22 cellular contexts compared by ENCODE assay signal in genomic region chr16:4972938-4973587, GRCh38. TPM values are rescaled to one million over a fixed set of nuclear protein-coding genes. Genes with fewer than 3 reads are reported as not detected.
DNase-seq lines count a peak whose midpoint lies in the region; ATAC-seq, FAIRE-seq and TF ChIP-seq lines count a peak whose summit lies in the region.
"Had no signal": no experiment of that assay in that cellular context is flagged by ENCODE, and none has a peak within 500 bp of the region (broad histone marks: within the 10 kb centered on the region; RNA-seq: fewer than 3 reads in every experiment).

No MANE protein-coding gene starts in this region.

- H3K79me2 ChIP-seq in K562 (ENCODE audit: control insufficient read depth, insufficient read depth, low read length), result no peaks in the 10 kb centered on the region

- 0% methylated on average over 7 of the region's 8 CpGs for WGBS in K562 (ENCODE audit: insufficient coverage, low coverage, missing lambda C conversion rate)

- POLR2A ChIA-PET in K562 (lab: Yijun Ruan, JAX), result no interaction called here

- CTCF ChIA-PET in K562 (lab: Yijun Ruan, JAX; ENCODE audit: low intra/inter-chr PET ratio), result no interaction called here

- H3K27ac Mint-ChIP-seq in natural killer cell treated with Interleukin-12 subunit alpha and Interleukin-12 subunit beta and Interleukin-15 and Interleukin-18, amount 100 ng/mL, for 72 hours, result no peak overlapping the region
- no peak overlapping the region for H3K27ac Mint-ChIP-seq in natural killer cell

- H3K4me1 Mint-ChIP-seq in natural killer cell treated with Interleukin-12 subunit alpha and Interleukin-12 subunit beta and Interleukin-15 and Interleukin-18, amount 100 ng/mL, for 72 hours (ENCODE audit: low read depth in 2 of 2), result peaks cover 6 to 16% of the 10 kb centered on the region in 2 donors
- no peaks in the 10 kb centered on the region for H3K4me1 Mint-ChIP-seq in natural killer cell

- H3K4me3 Mint-ChIP-seq in natural killer cell treated with Interleukin-12 subunit alpha and Interleukin-12 subunit beta and Interleukin-15 and Interleukin-18, amount 100 ng/mL, for 72 hours, result peak overlapping the region; percentile 28
- no peak overlapping the region for H3K4me3 Mint-ChIP-seq in natural killer cell

- DNase-seq in natural killer cell treated with Interleukin-12 subunit alpha and Interleukin-12 subunit beta and Interleukin-15 and Interleukin-18, amount 100 ng/mL, for 72 hours (ENCODE audit: low spot score), result no peak
- no peak for DNase-seq in natural killer cell
- DNase-seq in K562 (ENCODE audit: extremely low read depth in 1 of 4, low spot score in 3 of 4), result no peak
- peak; percentile 69 for DNase-seq in middle frontal gyrus (ENCODE audit: extremely low spot score, low spot score)
- DNase-seq in DMS153 (lab: John Stamatoyannopoulos, UW), result no peak
- DNase-seq: activated CD4-positive, alpha-beta T cell treated with anti-CD3 and anti-CD28 coated beads for 48 hours; dermis blood vessel endothelial cell; GF-D8; heart left ventricle; Karpas-422; mucosa of descending colon; NCI-H446; pancreas; stimulated activated naive CD4-positive, alpha-beta T cell treated with Interleukin-2 at 50 U/mL for 16 hours; T-helper 9 cell had no signal

- H3K4me3 ChIP-seq in K562, result no peak overlapping the region
- H3K4me3 ChIP-seq: heart left ventricle, mucosa of descending colon, pancreas, smooth muscle cell had no signal

- H3K4me1 ChIP-seq in K562 (replicated peaks in 1 of 2; ENCODE audit: control insufficient read depth in 2 of 2, insufficient read depth in 2 of 2, low read length in 2 of 2), result no peaks in the 10 kb centered on the region

- TF ChIP-seq CTCF in natural killer cell (IDR thresholded peaks at IDR 0.05), result no peak
- TF ChIP-seq CTCF in K562 (IDR thresholded peaks at IDR 0.05 in 2 of 3, conservative IDR thresholded peaks at IDR 0.05 in 1 of 3; ENCODE audit: insufficient read depth in 2 of 3, low read depth in 1 of 3, low read length in 3 of 3), result no peak

- peaks cover 6 to 14% of the 10 kb centered on the region in 2 donors for H3K27me3 Mint-ChIP-seq in natural killer cell treated with Interleukin-12 subunit alpha and Interleukin-12 subunit beta and Interleukin-15 and Interleukin-18, amount 100 ng/mL, for 72 hours
- peaks cover 7 to 10% of the 10 kb centered on the region in 2 donors for H3K27me3 Mint-ChIP-seq in natural killer cell (ENCODE audit: low read depth in 2 of 2)

- H2AFZ ChIP-seq in K562 (ENCODE audit: low read depth, low read length), result no peak overlapping the region

- H3K36me3 ChIP-seq in K562 (ENCODE audit: control insufficient read depth, insufficient read depth, low read length), result no peaks in the 10 kb centered on the region
- H3K36me3 ChIP-seq: heart left ventricle, pancreas had no signal

- no peak for TF ChIP-seq EP300 in K562 (IDR thresholded peaks at IDR 0.05; ENCODE audit: low read length)

- H3K4me2 ChIP-seq in K562 (ENCODE audit: insufficient read depth, low read length), result no peak overlapping the region
- H3K4me2 ChIP-seq: smooth muscle cell had no signal

- no peaks in the 10 kb centered on the region for H4K20me1 ChIP-seq in K562 (replicated peaks; ENCODE audit: control insufficient read depth, insufficient read depth, low read length)

- TF ChIP-seq RAD21 in K562 (CRISPR knock-in tag; conservative IDR thresholded peaks at IDR 0.05 in 1 of 2, IDR thresholded peaks at IDR 0.05 in 1 of 2), result no peak

- ATAC-seq in natural killer cell treated with Interleukin-12 subunit alpha and Interleukin-12 subunit beta and Interleukin-15 and Interleukin-18, amount 100 ng/mL, for 72 hours, result peak; percentile 43 to 79
- ATAC-seq in natural killer cell, result no peak
- ATAC-seq in K562, result no peak
- no peak for ATAC-seq in GM21390 (IDR thresholded peaks at IDR 0.05; ENCODE audit: unreplicated experiment)
- no peak for ATAC-seq in HG03135 (IDR thresholded peaks at IDR 0.05; ENCODE audit: unreplicated experiment)
- ATAC-seq in GM21717 (IDR thresholded peaks at IDR 0.05; ENCODE audit: unreplicated experiment), result no peak
- ATAC-seq: esophagus mucosa, heart left ventricle, mucosa of descending colon, pancreas had no signal

- in situ Hi-C loops in K562 (cut with MboI), result no loop called here

- no peaks in the 10 kb centered on the region for H3K9me3 Mint-ChIP-seq in natural killer cell treated with Interleukin-12 subunit alpha and Interleukin-12 subunit beta and Interleukin-15 and Interleukin-18, amount 100 ng/mL, for 72 hours
- H3K9me3 Mint-ChIP-seq in natural killer cell, result no peaks in the 10 kb centered on the region

- FAIRE-seq in K562 (lab: Jason Lieb, UNC), result no peak
- FAIRE-seq: D721Med, pancreas had no signal

- no peak overlapping the region for H3K27ac ChIP-seq in K562 (ENCODE audit: extremely low read depth, low read depth, low read length)
- H3K27ac ChIP-seq: heart left ventricle, pancreas had no signal

- H3K36me3 Mint-ChIP-seq in natural killer cell treated with Interleukin-12 subunit alpha and Interleukin-12 subunit beta and Interleukin-15 and Interleukin-18, amount 100 ng/mL, for 72 hours, result no peaks in the 10 kb centered on the region
- H3K36me3 Mint-ChIP-seq in natural killer cell, result no peaks in the 10 kb centered on the region

- H3K27me3 ChIP-seq in K562 (ENCODE audit: control insufficient read depth in 2 of 2, insufficient read depth in 2 of 2, low read length in 2 of 2), result peaks cover 20 to 42% of the 10 kb centered on the region in 2 experiments; a peak in 4 of 5 replicates
- H3K27me3 ChIP-seq: pancreas had no signal

- H3K9me3 ChIP-seq in K562 (replicated peaks; ENCODE audit: control insufficient read depth, insufficient read depth, low read depth, low read length), result no peaks in the 10 kb centered on the region
- H3K9me3 ChIP-seq: pancreas had no signal

- no peak overlapping the region for H3K9ac ChIP-seq in K562 (ENCODE audit: insufficient read depth in 1 of 2, low read depth in 2 of 2, low read length in 2 of 2)

- no TSS peak for BruUV-seq in K562 (replicated peaks; lab: Mats Ljungman, UMichigan)

- H3K9me1 ChIP-seq in K562 (ENCODE audit: control insufficient read depth, insufficient read depth, low read length), result no peaks in the 10 kb centered on the region

- no peak for TF ChIP-seq POLR2A in K562 (conservative IDR thresholded peaks at IDR 0.05)

- intact Hi-C loops in natural killer cell (cut with micrococcal nuclease), result no loop called here
- intact Hi-C loops in K562 (cut with micrococcal nuclease), result no loop called here

TF ChIP-seq in K562, 482 proteins besides CTCF, POLR2A, EP300 and RAD21 (continues in another document):
- TF ChIP-seq MAZ (CRISPR knock-in tag; conservative IDR thresholded peaks at IDR 0.05 in 1 of 2, IDR thresholded peaks at IDR 0.05 in 1 of 2), result no peak
- TF ChIP-seq MAFF (IDR thresholded peaks at IDR 0.05; ENCODE audit: low read length), result peak; percentile 2; the same call in 1 of the 2 replicates
- TF ChIP-seq WHSC1 (IDR thresholded peaks at IDR 0.05; ENCODE audit: low read length), result no peak
- no peak for TF ChIP-seq ZNF217 (CRISPR knock-in tag; IDR thresholded peaks at IDR 0.05)
- no peak for TF ChIP-seq ARID1B (IDR thresholded peaks at IDR 0.05)
- TF ChIP-seq ZNF124 (CRISPR knock-in tag; IDR thresholded peaks at IDR 0.05), result no peak

RNA-seq across cellular contexts. Expression of gene SEC14L5, which starts 14.9 kb away (rescaled TPM):
- not detected for total RNA-seq in natural killer cell treated with Interleukin-12 subunit alpha and Interleukin-12 subunit beta and Interleukin-15 and Interleukin-18, amount 100 ng/mL, for 72 hours
- 1 to 10 TPM in 1 of 3 donors, under 1 TPM in 2; 0.27 to 1.1 (median 0.93) TPM for total RNA-seq in natural killer cell
- total RNA-seq in K562 (2011; cell fraction: chromatin; rRNA removed; ENCODE audit: low replicate concordance), result 0.44 TPM in 1 of 2 replicates, not detected in the other
- not detected in 2 replicates for total RNA-seq in K562 (2011; cell fraction: nucleolus; rRNA removed)
- total RNA-seq in K562 (2011; cell fraction: nucleoplasm; rRNA removed), result 0.22 TPM in 1 of 2 replicates, not detected in the other
- total RNA-seq in K562 (2014; rRNA removed), result not detected in 2 replicates
- not detected in 2 replicates for total RNA-seq in K562 (2014; rRNA removed; fragmentation: Illumina TruSeq; extraction: Trizol)
- not detected in 2 replicates for total RNA-seq in K562 (2015; rRNA removed; fragmentation: Illumina TruSeq; extraction: Trizol)
- 0.22 TPM in 1 of 2 replicates, not detected in the other for total RNA-seq in K562 (2021)
- not detected in 2 replicates for polyA plus RNA-seq in K562 (2011; rRNA removed)
- polyA plus RNA-seq in K562 (2011; cell fraction: cytosol; rRNA removed), result 0.01 and 0.15 TPM in 2 replicates
- polyA plus RNA-seq in K562 (2011; cell fraction: nucleus; rRNA removed), result 0.01 TPM in 2 replicates
- polyA plus RNA-seq in K562 (2012), result not detected in 2 replicates
- not detected in 2 replicates for polyA plus RNA-seq in K562 (2014; fragmentation: Illumina TruSeq; extraction: Trizol)
- polyA plus RNA-seq in K562 (2014; fragmentation: Nextera tagmentation; extraction: Ambion mirVana), result not detected
- polyA plus RNA-seq in K562 (2014; rRNA removed), result 0.11 TPM in 1 of 2 replicates, not detected in the other
- polyA minus RNA-seq in K562 (2011; rRNA and poly(A)+ RNA removed), result not detected in 2 replicates
- not detected in 2 replicates for polyA minus RNA-seq in K562 (2011; cell fraction: cytosol; rRNA and poly(A)+ RNA removed)
- polyA minus RNA-seq in K562 (2011; cell fraction: nucleus; rRNA and poly(A)+ RNA removed), result not detected in 2 replicates
- total RNA-seq: dermis blood vessel endothelial cell, kidney epithelial cell, smooth muscle cell had no signal
- polyA plus RNA-seq: smooth muscle cell had no signal

RNA-seq across cellular contexts. Expression of gene PPL, which starts 36.1 kb away (rescaled TPM):
- total RNA-seq in natural killer cell treated with Interleukin-12 subunit alpha and Interleukin-12 subunit beta and Interleukin-15 and Interleukin-18, amount 100 ng/mL, for 72 hours, result not detected
- total RNA-seq in natural killer cell (not detected), K562 (2014; rRNA removed) (0.09 and 0.16 TPM in 2 replicates), K562 (2014; rRNA removed; fragmentation: Illumina TruSeq; extraction: Trizol) (0.03 TPM in 1 of 2 replicates, not detected in the other), K562 (2015; rRNA removed; fragmentation: Illumina TruSeq; extraction: Trizol) (0.04 TPM in 1 of 2 replicates, not detected in the other), K562 (2021) (0.07 and 0.13 TPM in 2 replicates)
- total RNA-seq in K562 (2011; cell fraction: chromatin; rRNA removed; ENCODE audit: low replicate concordance), result 0.07 and 0.19 TPM in 2 replicates
- 0.17 and 0.53 TPM in 2 replicates for total RNA-seq in K562 (2011; cell fraction: nucleolus; rRNA removed)
- total RNA-seq in K562 (2011; cell fraction: nucleoplasm; rRNA removed), result 0.44 TPM in 1 of 2 replicates, not detected in the other
- polyA plus RNA-seq in K562 (2011; rRNA removed) (0.05 and 0.07 TPM in 2 replicates), K562 (2014; fragmentation: Illumina TruSeq; extraction: Trizol) (0.03 and 0.10 TPM in 2 replicates), K562 (2014; fragmentation: Nextera tagmentation; extraction: Ambion mirVana) (under 1 TPM in 1 of 2 experiments, not detected in 1; 0.15 TPM), K562 (2014; rRNA removed) (0.01 and 0.03 TPM in 2 replicates)
- polyA plus RNA-seq in K562 (2011; cell fraction: cytosol; rRNA removed), result 0.04 TPM in 2 replicates
- 0.11 and 0.33 TPM in 2 replicates for polyA plus RNA-seq in K562 (2011; cell fraction: nucleus; rRNA removed)
- 0.13 and 0.22 TPM in 2 replicates for polyA plus RNA-seq in K562 (2012)
- polyA minus RNA-seq in K562 (2011; rRNA and poly(A)+ RNA removed), result 0.11 and 0.39 TPM in 2 replicates
- polyA minus RNA-seq in K562 (2011; cell fraction: cytosol; rRNA and poly(A)+ RNA removed), result 0.19 and 0.27 TPM in 2 replicates
- polyA minus RNA-seq in K562 (2011; cell fraction: nucleus; rRNA and poly(A)+ RNA removed), result 0.11 and 0.13 TPM in 2 replicates

Comparison
In these comparisons a context has a peak if more than half of its experiments do, and no peak if none do; other contexts are left out.
1. ATAC-seq: peak in natural killer cell treated with Interleukin-12 subunit alpha and Interleukin-12 subunit beta and Interleukin-15 and Interleukin-18, amount 100 ng/mL, for 72 hours (2 of 2); none in natural killer cell (0 of 3), K562 (single experiment), GM21390 (single experiment), HG03135 (single experiment) and GM21717 (single experiment).